In the genomic region with DNA sequence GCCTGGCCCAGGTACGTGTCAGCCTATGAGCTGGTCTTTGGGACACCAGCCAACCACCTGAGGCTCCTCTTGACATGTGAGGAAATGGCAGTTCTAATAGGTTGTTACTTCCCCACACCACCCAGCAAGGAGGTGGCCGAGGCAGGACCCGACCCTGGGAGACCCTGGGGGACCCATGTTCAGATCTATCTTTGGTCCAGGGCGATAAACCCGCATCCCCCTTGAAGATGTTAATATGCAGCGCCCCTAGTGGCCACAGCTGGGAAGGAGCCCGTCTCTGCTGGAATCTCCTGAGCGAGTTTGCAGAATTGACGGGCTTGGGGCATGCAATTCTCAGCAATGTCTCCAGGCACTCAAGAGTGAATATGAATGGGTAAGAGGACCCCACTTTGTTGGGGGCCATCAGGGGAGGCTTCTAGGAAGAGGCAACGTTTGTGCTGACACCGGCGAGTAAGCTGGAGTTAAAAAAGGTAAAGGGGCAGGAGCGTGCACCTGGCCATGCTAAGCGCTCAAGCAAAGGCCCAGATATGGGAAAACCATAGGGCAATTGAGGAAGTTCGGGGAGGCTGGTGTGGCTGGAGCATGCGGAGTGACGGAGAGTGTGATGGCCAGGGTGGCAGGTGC, we compare ENCODE assay signal across 8 cellular contexts. TPM values are rescaled to one million over a fixed set of nuclear protein-coding genes. Genes with fewer than 3 reads are reported as not detected.
DNase-seq lines count a peak whose midpoint lies in the region; ATAC-seq and TF ChIP-seq lines count a peak whose summit lies in the region.

No MANE protein-coding gene starts in this region.

- no peaks in the 10 kb centered on the region for H3K4me1 ChIP-seq in BE2C
- peaks cover 47 to 65% of the 10 kb centered on the region in 2 experiments for H3K4me1 ChIP-seq in neutrophil (ENCODE audit: control insufficient read depth in 1 of 2, insufficient read depth in 1 of 2, low read depth in 1 of 2, low read length in 1 of 2)
- no peaks in the 10 kb centered on the region for H3K4me1 ChIP-seq in testis

- H3K4me1 Mint-ChIP-seq in activated T-cell treated with anti-CD3 and anti-CD28 coated beads, Interleukin-2, amount 50 U/mL, for 72 hours (ENCODE audit: low read depth): peaks cover 48% of the 10 kb centered on the region

- H3K27me3 Mint-ChIP-seq in activated T-cell treated with anti-CD3 and anti-CD28 coated beads, Interleukin-2, amount 50 U/mL, for 72 hours (ENCODE audit: low read depth): peaks cover 6% of the 10 kb centered on the region

- no peaks in the 10 kb centered on the region for H3K9me3 Mint-ChIP-seq in activated T-cell treated with anti-CD3 and anti-CD28 coated beads, Interleukin-2, amount 50 U/mL, for 72 hours

- H3K27me3 ChIP-seq in BE2C: peaks cover 18% of the 10 kb centered on the region
- no peaks in the 10 kb centered on the region for H3K27me3 ChIP-seq in neutrophil
- no peaks in the 10 kb centered on the region for H3K27me3 ChIP-seq in testis

- ATAC-seq in activated T-cell treated with anti-CD3 and anti-CD28 coated beads, Interleukin-2, amount 50 U/mL, for 72 hours (replicated peaks in 1 of 2): peak; percentile 26 to 35
- ATAC-seq in HG03520 (IDR thresholded peaks at IDR 0.05; ENCODE audit: unreplicated experiment): no peak

- no peaks in the 10 kb centered on the region for H3K9me3 ChIP-seq in BE2C
- H3K9me3 ChIP-seq in neutrophil: no peaks in the 10 kb centered on the region
- no peaks in the 10 kb centered on the region for H3K9me3 ChIP-seq in testis

- H3K4me3 ChIP-seq in BE2C (ENCODE audit: low read depth, low read length) (no peak overlapping the region), fibroblast of mammary gland (ENCODE audit: control insufficient read depth, low read depth, low read length) (no peak overlapping the region), neutrophil (ENCODE audit: low read depth in 1 of 2, low read length in 1 of 2) (peak overlapping the region; percentile 94 to 100), testis (no peak overlapping the region)

- peak overlapping the region; percentile 96 for H3K27ac ChIP-seq in neutrophil
- H3K27ac ChIP-seq in testis: no peak overlapping the region

- H3K36me3 ChIP-seq in BE2C: no peaks in the 10 kb centered on the region
- H3K36me3 ChIP-seq in neutrophil: peaks cover 17% of the 10 kb centered on the region
- H3K36me3 ChIP-seq in testis (ENCODE audit: low read depth, missing control alignments): no peaks in the 10 kb centered on the region

- no peak overlapping the region for H3K27ac Mint-ChIP-seq in activated T-cell treated with anti-CD3 and anti-CD28 coated beads, Interleukin-2, amount 50 U/mL, for 72 hours

- intact Hi-C loops in testis (cut with DNase I; ENCODE audit: low total_unique reads): no loop called here

- no peak for TF ChIP-seq POLR2A in testis (IDR thresholded peaks at IDR 0.05)

- H3K36me3 Mint-ChIP-seq in activated T-cell treated with anti-CD3 and anti-CD28 coated beads, Interleukin-2, amount 50 U/mL, for 72 hours (ENCODE audit: insufficient read depth in 2 of 2): peaks cover 0 to 1% of the 10 kb centered on the region in 2 donors

- DNase-seq in BE2C (peak; percentile 73), HCEC 1CT (peak; percentile 42), RKO (ENCODE audit: low spot score) (peak; percentile 65), fibroblast of mammary gland (ENCODE audit: low read depth) (peak; percentile 60), testis (peak; percentile 89)
- DNase-seq in activated T-cell treated with anti-CD3 and anti-CD28 coated beads, Interleukin-2, amount 50 U/mL, for 72 hours: peak; percentile 80 to 84

- H3K4me3 Mint-ChIP-seq in activated T-cell treated with anti-CD3 and anti-CD28 coated beads, Interleukin-2, amount 50 U/mL, for 72 hours: peak overlapping the region; percentile 38 to 48

- peak; percentile 91 for TF ChIP-seq CTCF in BE2C (IDR thresholded peaks at IDR 0.05; ENCODE audit: low read depth, low read length)
- peak; percentile 84 for TF ChIP-seq CTCF in fibroblast of mammary gland (conservative IDR thresholded peaks at IDR 0.05; ENCODE audit: control insufficient read depth, insufficient read depth, low read depth, low read length)
- TF ChIP-seq CTCF in neutrophil (IDR thresholded peaks at IDR 0.05): peak; percentile 96
- peak; percentile 59 to 95 (median 81) for TF ChIP-seq CTCF in testis (IDR thresholded peaks at IDR 0.05)

- 18 to 22% methylated on average over 17 of the region's 17 CpGs for WGBS in testis, 2 donors

RNA-seq across cellular contexts. Expression of a gene that starts 1.5 kb away (rescaled TPM):
- not detected for polyA plus RNA-seq in BE2C (2012; ENCODE audit: insufficient read depth, insufficient read length, low read depth)
- 10 to 100 TPM; 23.3 to 54.1 TPM for total RNA-seq in activated T-cell treated with anti-CD3 and anti-CD28 coated beads, Interleukin-2, amount 50 U/mL, for 72 hours
- 1 to 10 TPM; 4.7 to 6.7 TPM for total RNA-seq in testis
- 5.9 TPM for polyA plus RNA-seq in testis (ENCODE audit: insufficient read depth, low read depth, low replicate concordance)

RNA-seq across cellular contexts. Expression of a gene that starts 31.8 kb away (rescaled TPM):
- 1.4 TPM for polyA plus RNA-seq in BE2C (2012; ENCODE audit: insufficient read depth, insufficient read length, low read depth)
- total RNA-seq in activated T-cell treated with anti-CD3 and anti-CD28 coated beads, Interleukin-2, amount 50 U/mL, for 72 hours: 1 to 10 TPM; 7.3 to 9.6 TPM
- total RNA-seq in testis: 10 to 100 TPM; 27.9 to 31.9 TPM
- polyA plus RNA-seq in testis (ENCODE audit: insufficient read depth, low read depth, low replicate concordance): 7.2 TPM

RNA-seq across cellular contexts. Expression of a gene that starts 51.7 kb away (rescaled TPM):
- polyA plus RNA-seq in BE2C (2012; ENCODE audit: insufficient read depth, insufficient read length, low read depth): not detected
- total RNA-seq in activated T-cell treated with anti-CD3 and anti-CD28 coated beads, Interleukin-2, amount 50 U/mL, for 72 hours: not detected
- total RNA-seq in testis: 1 to 10 TPM; 1.4 to 4.6 TPM
- polyA plus RNA-seq in testis (ENCODE audit: insufficient read depth, low read depth, low replicate concordance): 4.0 TPM

Comparison
In these comparisons a context has a peak if more than half of its experiments do, and no peak if none do; other contexts are left out.
1. H3K4me3 ChIP-seq: peak in neutrophil (2 of 2); none in BE2C (single experiment), fibroblast of mammary gland (single experiment) and testis (0 of 2).
2. Peak in every context shown above with its lines, with median percentiles within 50 percentile points of each other: DNase-seq and CTCF ChIP-seq.